In the genomic region with DNA sequence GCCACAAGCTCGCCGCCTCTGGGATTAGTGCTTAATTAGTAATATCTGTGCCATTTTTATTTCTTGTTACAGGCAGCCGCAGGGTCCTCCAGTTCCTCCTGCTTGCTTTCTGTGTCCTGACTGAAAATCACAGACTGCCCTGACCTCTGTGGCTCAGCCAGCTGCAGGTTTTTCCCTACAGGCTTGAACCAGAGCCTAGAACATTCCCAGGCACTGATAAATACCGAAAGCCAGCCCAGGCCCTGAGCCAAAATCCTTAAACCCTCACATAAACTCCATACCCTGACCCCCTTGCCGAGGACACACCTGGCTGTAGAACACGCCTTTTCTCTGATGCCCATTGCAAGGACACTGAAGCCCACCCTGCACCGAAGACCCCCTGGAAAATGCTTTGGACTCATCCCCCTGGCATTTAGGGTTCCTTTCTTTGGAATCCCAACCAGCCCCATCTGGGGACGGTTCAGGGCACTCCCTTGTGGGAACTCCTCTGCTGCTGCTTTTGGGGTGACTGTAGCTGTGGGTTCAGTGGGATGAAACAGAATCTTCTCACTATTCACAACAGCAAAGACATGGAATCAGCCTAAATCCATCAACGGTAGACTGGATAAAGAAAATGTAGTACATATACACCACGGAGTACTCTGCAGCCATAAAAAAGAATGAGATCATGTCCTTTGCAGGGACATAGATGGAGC, we compare ENCODE assay signal across 13 cellular contexts. TPM values are rescaled to one million over a fixed set of nuclear protein-coding genes. Genes with fewer than 3 reads are reported as not detected.
A peak's percentile ranks its signal among the peaks of the same experiment; 100 is the strongest.
DNase-seq lines count a peak whose midpoint lies in the region; ATAC-seq and TF ChIP-seq lines count a peak whose summit lies in the region.
"Had no signal": no experiment of that assay in that cellular context is flagged by ENCODE, and none has a peak within 500 bp of the region (broad histone marks: within the 10 kb centered on the region; RNA-seq: fewer than 3 reads in every experiment).

No MANE protein-coding gene starts in this region.

- no peak overlapping the region for H3K4me3 ChIP-seq in skeletal muscle satellite cell (ENCODE audit: low read length)
- H3K4me3 ChIP-seq: K562 had no signal

- no peaks in the 10 kb centered on the region for H3K9me3 ChIP-seq in skeletal muscle satellite cell (replicated peaks; ENCODE audit: low read length)

- in situ Hi-C loops in ACHN (cut with HindIII; ENCODE audit: low pct_ligation_motif_present, low pct_unique_long_range_greater_than_20kb, low sequenced_read_pairs): no loop called here

- DNase-seq in HFFc6: peak; percentile 63
- DNase-seq in central memory CD8-positive, alpha-beta T cell (ENCODE audit: low spot score in 2 of 2): no peak
- DNase-seq in iris pigment epithelial cell (ENCODE audit: low read depth): peak; percentile 84
- no peak for DNase-seq in ACHN
- DNase-seq in SW 1271 (lab: John Stamatoyannopoulos, UW): no peak
- DNase-seq: activated CD4-positive, alpha-beta memory T cell treated with anti-CD3 and anti-CD28 coated beads for 36 hours; CD4-positive, alpha-beta T cell; NCI-H2081 had no signal

- H3K4me2 ChIP-seq in skeletal muscle satellite cell (ENCODE audit: low read length): peak overlapping the region; percentile 24

- no peak for TF ChIP-seq CTCF in HFFc6 (IDR thresholded peaks at IDR 0.05)

- H3K9ac ChIP-seq in skeletal muscle satellite cell (ENCODE audit: low read depth, low read length): peak overlapping the region; percentile 1

- ATAC-seq in central memory CD8-positive, alpha-beta T cell (replicated peaks; ENCODE audit: extremely low read depth, poor library complexity, severe bottlenecking): no peak
- ATAC-seq in HG02973 (IDR thresholded peaks at IDR 0.05; ENCODE audit: unreplicated experiment) (no peak), HG03460 (IDR thresholded peaks at IDR 0.05; ENCODE audit: unreplicated experiment) (no peak)
- ATAC-seq: K562 had no signal

- no peak overlapping the region for H3K4me3 Mint-ChIP-seq in HFFc6
- H3K4me3 Mint-ChIP-seq in central memory CD8-positive, alpha-beta T cell: no peak overlapping the region
- H3K4me3 Mint-ChIP-seq: activated CD4-positive, alpha-beta memory T cell treated with anti-CD3 and anti-CD28 coated beads for 36 hours; activated naive CD8-positive, alpha-beta T cell; CD4-positive, alpha-beta T cell had no signal

- H3K36me3 ChIP-seq in skeletal muscle satellite cell (ENCODE audit: insufficient read depth, low read length): peaks cover 56% of the 10 kb centered on the region

- no peaks in the 10 kb centered on the region for H3K27me3 ChIP-seq in skeletal muscle satellite cell (ENCODE audit: control insufficient read depth, insufficient read depth, low read length)

- no peaks in the 10 kb centered on the region for H3K9me3 Mint-ChIP-seq in HFFc6
- no peaks in the 10 kb centered on the region for H3K9me3 Mint-ChIP-seq in central memory CD8-positive, alpha-beta T cell
- H3K9me3 Mint-ChIP-seq: activated CD4-positive, alpha-beta memory T cell treated with anti-CD3 and anti-CD28 coated beads for 36 hours; CD4-positive, alpha-beta T cell had no signal

- peak overlapping the region; percentile 88 for H3K27ac Mint-ChIP-seq in HFFc6
- H3K27ac Mint-ChIP-seq in central memory CD8-positive, alpha-beta T cell (ENCODE audit: low read depth): peak overlapping the region; percentile 91
- H3K27ac Mint-ChIP-seq: activated CD4-positive, alpha-beta memory T cell treated with anti-CD3 and anti-CD28 coated beads for 36 hours; activated naive CD8-positive, alpha-beta T cell; CD4-positive, alpha-beta T cell had no signal

- H3K27me3 Mint-ChIP-seq in HFFc6 (ENCODE audit: insufficient read depth): peaks cover 2% of the 10 kb centered on the region
- no peaks in the 10 kb centered on the region for H3K27me3 Mint-ChIP-seq in central memory CD8-positive, alpha-beta T cell
- H3K27me3 Mint-ChIP-seq: activated CD4-positive, alpha-beta memory T cell treated with anti-CD3 and anti-CD28 coated beads for 36 hours; activated naive CD8-positive, alpha-beta T cell; CD4-positive, alpha-beta T cell had no signal

- H3K36me3 Mint-ChIP-seq in HFFc6 (ENCODE audit: low read depth): peaks cover 23% of the 10 kb centered on the region
- H3K36me3 Mint-ChIP-seq in central memory CD8-positive, alpha-beta T cell (ENCODE audit: insufficient read depth): peaks cover 21% of the 10 kb centered on the region
- H3K36me3 Mint-ChIP-seq: activated naive CD8-positive, alpha-beta T cell had no signal

- H3K4me1 Mint-ChIP-seq in HFFc6 (ENCODE audit: low read depth): peaks cover 35% of the 10 kb centered on the region
- peaks cover 17% of the 10 kb centered on the region for H3K4me1 Mint-ChIP-seq in central memory CD8-positive, alpha-beta T cell

- H3K4me1 ChIP-seq in skeletal muscle satellite cell (ENCODE audit: control insufficient read depth, insufficient read depth, low read length): peaks cover 78% of the 10 kb centered on the region

RNA-seq across cellular contexts. Expression of gene DPP9, which starts 15.5 kb away (rescaled TPM):
- total RNA-seq in HFFc6 (2021; fragmentation: NEBNext Ultra II Directional; extraction: Animal tissue kit (Norgen Biotek cat#: 25700)): 10 to 100 TPM; 68.4 to 82.2 (median 80.1) TPM
- 53.7 and 63.6 TPM in 2 replicates for total RNA-seq in skeletal muscle satellite cell (2012; rRNA removed)

RNA-seq across cellular contexts. Expression of gene MYDGF, which starts 38.0 kb away (rescaled TPM):
- total RNA-seq in HFFc6 (2021; fragmentation: NEBNext Ultra II Directional; extraction: Animal tissue kit (Norgen Biotek cat#: 25700)): 100 to 1,000 TPM; 266 to 322 (median 283) TPM
- 158 and 184 TPM in 2 replicates for total RNA-seq in skeletal muscle satellite cell (2012; rRNA removed)

Comparison
In these comparisons a context has a peak if more than half of its experiments do, and no peak if none do; other contexts are left out.
1. DNase-seq: peak in HFFc6 (single experiment) and iris pigment epithelial cell (single experiment); none in central memory CD8-positive, alpha-beta T cell (0 of 2), ACHN (single experiment) and SW 1271 (0 of 2).